Comparison of ENCODE assay signal across 35 cellular contexts in genomic region chrX:149691794-149692193, GRCh38.
"Had no signal": no experiment of that assay in that cellular context is flagged by ENCODE, and none has a peak within 500 bp of the region (broad histone marks: within the 10 kb centered on the region; RNA-seq: fewer than 3 reads in every experiment).

No MANE protein-coding gene starts in this region.

- H3K36me3 ChIP-seq: MG63 had no signal

- H3K4me3 ChIP-seq: MG63 had no signal

- H3K27ac ChIP-seq: KMS-11 had no signal

- H3K9me3 ChIP-seq: MG63 had no signal

- DNase-seq: Karpas-422, Kasumi-1, MG63, MM.1S, NCI-H1048, NCI-H1092, NCI-H1092 treated with DMSO at 0.1 percent for 48 hours, NCI-H1105, NCI-H1105 treated with DMSO at 0.1 percent for 48 hours, NCI-H1417, NCI-H1417 treated with DMSO at 0.1 percent for 48 hours, NCI-H1436, NCI-H1436 treated with DMSO at 0.1 percent for 48 hours, NCI-H146, NCI-H1694, NCI-H1694 treated with DMSO at 0.1 percent for 48 hours, NCI-H187, NCI-H187 treated with DMSO at 0.1 percent for 48 hours, NCI-H1930, NCI-H2029, NCI-H2029 treated with DMSO at 0.1 percent for 48 hours, NCI-H2081, NCI-H2081 treated with DMSO at 0.1 percent for 48 hours, NCI-H2107, NCI-H2171, NCI-H2171 treated with DMSO at 0.1 percent for 48 hours, NCI-H2227 treated with DMSO at 0.1 percent for 48 hours, NCI-H226, NCI-H345, NCI-H446, NCI-H446 treated with DMSO at 0.1 percent for 48 hours, NCI-H510A, NCI-H510A treated with DMSO at 0.1 percent for 48 hours, NCI-H524 had no signal
